22 cellular contexts compared by ENCODE assay signal in genomic region chr1:94934551-94934950, GRCh38. TPM values are rescaled to one million over a fixed set of nuclear protein-coding genes. Genes with fewer than 3 reads are reported as not detected.
DNase-seq lines count a peak whose midpoint lies in the region; ATAC-seq and TF ChIP-seq lines count a peak whose summit lies in the region.
"Had no signal": no experiment of that assay in that cellular context is flagged by ENCODE, and none has a peak within 500 bp of the region (broad histone marks: within the 10 kb centered on the region; RNA-seq: fewer than 3 reads in every experiment).

No MANE protein-coding gene starts in this region.

- intact Hi-C loops in CD8-positive, alpha-beta T cell (cut with DNase I, micrococcal nuclease) = no loop called here

- TF ChIP-seq CTCF in nephron (IDR thresholded peaks at IDR 0.05; ENCODE audit: unreplicated experiment in 3 of 3) = no peak
- no peak for TF ChIP-seq CTCF in CD8-positive, alpha-beta T cell (IDR thresholded peaks at IDR 0.05)

- ATAC-seq in HG03196 (IDR thresholded peaks at IDR 0.05; ENCODE audit: unreplicated experiment) = no peak
- ATAC-seq in CD8-positive, alpha-beta T cell = no peak
- ATAC-seq: HCT116 had no signal

- DNase-seq in NCI-H748 (lab: John Stamatoyannopoulos, UW; ENCODE audit: unreplicated experiment) (peak; percentile 16), NCI-H748 treated with DMSO at 0.1 percent for 48 hours (lab: John Stamatoyannopoulos, UW) (no peak), COR-L47 (lab: John Stamatoyannopoulos, UW) (peak; percentile 50), SJSA1 (ENCODE audit: low read depth in 1 of 2, low spot score in 2 of 2) (no peak), epidermal melanocyte (ENCODE audit: insufficient read length, low spot score) (no peak)
- no peak for DNase-seq in CD8-positive, alpha-beta T cell
- DNase-seq: CD8-positive, alpha-beta memory T cell; DMS153; DND-41; Kasumi-1; NCI-H187 treated with DMSO at 0.1 percent for 48 hours; NCI-H2107; NCI-H446 treated with DMSO at 0.1 percent for 48 hours; NCI-H526; SIG-M5; T-helper 1 cell had no signal

- no peaks in the 10 kb centered on the region for H3K27me3 ChIP-seq in SJSA1 (replicated peaks)
- H3K27me3 ChIP-seq in CD8-positive, alpha-beta T cell (ENCODE audit: insufficient read depth, low read length) = no peaks in the 10 kb centered on the region

- H3K4me3 ChIP-seq in SJSA1 = no peak overlapping the region
- no peak overlapping the region for H3K4me3 ChIP-seq in CD8-positive, alpha-beta T cell (ENCODE audit: low read depth, low read length)

- peak overlapping the region; percentile 18; the same call in 1 of the 2 replicates for H3K27ac ChIP-seq in SJSA1
- H3K27ac ChIP-seq in CD8-positive, alpha-beta T cell (ENCODE audit: low read depth, low read length) = no peak overlapping the region
- H3K27ac ChIP-seq: C4-2B had no signal

- POLR2A ChIA-PET in CD8-positive, alpha-beta T cell (lab: Charles Lee) = no interaction called here

- no peak overlapping the region for H3K4me3 Mint-ChIP-seq in nephron
- no peak overlapping the region for H3K4me3 Mint-ChIP-seq in CD8-positive, alpha-beta T cell
- H3K4me3 Mint-ChIP-seq: B cell; CD8-positive, alpha-beta memory T cell; T-helper 2 cell treated with Interferon-gamma antibody and Interleukin-4, amounts not matched to agents 5 μg/mL and 100 μg/mL, for 36 hours had no signal

- H3K4me1 ChIP-seq in SJSA1 (replicated peaks) = peaks cover 59% of the 10 kb centered on the region
- no peaks in the 10 kb centered on the region for H3K4me1 ChIP-seq in CD8-positive, alpha-beta T cell (ENCODE audit: insufficient read depth, low read length)

- H3K36me3 Mint-ChIP-seq in nephron (ENCODE audit: low read depth) = peaks cover 9% of the 10 kb centered on the region
- H3K36me3 Mint-ChIP-seq in CD8-positive, alpha-beta T cell = no peaks in the 10 kb centered on the region
- H3K36me3 Mint-ChIP-seq: CD8-positive, alpha-beta memory T cell had no signal

- CTCF ChIA-PET in CD8-positive, alpha-beta T cell (lab: Charles Lee) = no interaction called here

- 0 out of 2 replicates have a peak, but pooled peaks cover 3% of the 10 kb centered on the region for H3K36me3 ChIP-seq in SJSA1
- no peaks in the 10 kb centered on the region for H3K36me3 ChIP-seq in CD8-positive, alpha-beta T cell (ENCODE audit: insufficient read depth, low read length)

- H3K4me1 Mint-ChIP-seq in nephron = peaks cover 54% of the 10 kb centered on the region
- H3K4me1 Mint-ChIP-seq in CD8-positive, alpha-beta T cell (ENCODE audit: low read depth) = peaks cover 4% of the 10 kb centered on the region
- H3K4me1 Mint-ChIP-seq: B cell had no signal

- peak overlapping the region in 2 of 3 experiments; percentile 14 to 89 for H3K27ac Mint-ChIP-seq in nephron
- H3K27ac Mint-ChIP-seq in CD8-positive, alpha-beta T cell = no peak overlapping the region
- H3K27ac Mint-ChIP-seq: B cell; CD8-positive, alpha-beta memory T cell; T-helper 2 cell treated with Interferon-gamma antibody and Interleukin-4, amounts not matched to agents 5 μg/mL and 100 μg/mL, for 36 hours had no signal

- no peaks in the 10 kb centered on the region for H3K9me3 ChIP-seq in SJSA1 (replicated peaks)
- no peaks in the 10 kb centered on the region for H3K9me3 ChIP-seq in CD8-positive, alpha-beta T cell (ENCODE audit: low read length)

- no peaks in the 10 kb centered on the region for H3K27me3 Mint-ChIP-seq in nephron (ENCODE audit: low read depth)
- peaks cover 5% of the 10 kb centered on the region for H3K27me3 Mint-ChIP-seq in CD8-positive, alpha-beta T cell (ENCODE audit: low read depth)

- no peaks in the 10 kb centered on the region for H3K9me3 Mint-ChIP-seq in nephron
- H3K9me3 Mint-ChIP-seq in CD8-positive, alpha-beta T cell = no peaks in the 10 kb centered on the region
- H3K9me3 Mint-ChIP-seq: CD8-positive, alpha-beta memory T cell; T-helper 2 cell treated with Interferon-gamma antibody and Interleukin-4, amounts not matched to agents 5 μg/mL and 100 μg/mL, for 36 hours had no signal

RNA-seq across cellular contexts. Expression of gene CNN3, which starts 7.6 kb away (rescaled TPM):
- total RNA-seq in SJSA1 (2014; rRNA removed; shearing (Covaris generic)) = 543 and 602 TPM in 2 replicates
- total RNA-seq in CD8-positive, alpha-beta T cell = 1 to 10 TPM; 7.5 to 9.4 TPM

Comparison
In these comparisons a context has a peak if more than half of its experiments do, and no peak if none do; other contexts are left out.
1. DNase-seq: peak in NCI-H748 (single experiment) and COR-L47 (single experiment); none in NCI-H748 treated with DMSO at 0.1 percent for 48 hours (single experiment), SJSA1 (0 of 2), CD8-positive, alpha-beta T cell (0 of 7) and epidermal melanocyte (single experiment).
2. RNA of gene CNN3, which starts 7.6 kb away (total RNA-seq): 543 to 602 TPM in SJSA1; 7.5 to 9.4 TPM in CD8-positive, alpha-beta T cell; every median in the first group is over 10 times any median in the second.